In genomic region chr2:29119211-29119610, GRCh38 we compare ENCODE assay signal across 21 cellular contexts. TPM values are rescaled to one million over a fixed set of nuclear protein-coding genes. Genes with fewer than 3 reads are reported as not detected.
DNase-seq lines count a peak whose midpoint lies in the region; ATAC-seq, FAIRE-seq and TF ChIP-seq lines count a peak whose summit lies in the region.
"Had no signal": no experiment of that assay in that cellular context is flagged by ENCODE, and none has a peak within 500 bp of the region (broad histone marks: within the 10 kb centered on the region; RNA-seq: fewer than 3 reads in every experiment).

No MANE protein-coding gene starts in this region.

- DNase-seq in A549 (ENCODE audit: low read depth in 1 of 2, low spot score in 1 of 2) (no peak), PC-9 (no peak), esophagus squamous epithelium (lab: John Stamatoyannopoulos, UW) (no peak), DMS153 (lab: John Stamatoyannopoulos, UW) (no peak)
- no peak for DNase-seq in CD4-positive, alpha-beta T cell
- DNase-seq: activated CD8-positive, alpha-beta memory T cell treated with anti-CD3 and anti-CD28 coated beads for 24 hours; activated gamma-delta T cell; colonic mucosa; GF-D8; hypothalamus; midbrain; NCI-H187; NCI-H446 treated with DMSO at 0.1 percent for 48 hours; stimulated activated CD4-positive, alpha-beta T cell treated with anti-CD3 and anti-CD28 coated beads, Interleukin-4, amount 100 ng/mL, for 1 hour had no signal

- H3K9me3 Mint-ChIP-seq in CD4-positive, alpha-beta T cell, result peaks cover 7% of the 10 kb centered on the region

- no peak for TF ChIP-seq RAD21 in A549 (conservative IDR thresholded peaks at IDR 0.05 in 1 of 2, IDR thresholded peaks at IDR 0.05 in 1 of 2)

- peaks cover 56% of the 10 kb centered on the region for H3K4me1 Mint-ChIP-seq in CD4-positive, alpha-beta T cell (ENCODE audit: low read depth)

- no TSS peak for BruUV-seq in PC-9 (replicated peaks; lab: Mats Ljungman, UMichigan)

- H4K20me1 ChIP-seq in PC-9 (ENCODE audit: insufficient read depth), result no peaks in the 10 kb centered on the region
- H4K20me1 ChIP-seq: BLaER1 had no signal

- TF ChIP-seq EP300 in A549 (IDR thresholded peaks at IDR 0.05), result no peak

- H3K27ac ChIP-seq in A549, result peak overlapping the region; percentile 98 to 99
- H3K27ac ChIP-seq in CD4-positive, alpha-beta T cell (ENCODE audit: low read depth, low read length), result no peak overlapping the region
- peak overlapping the region; percentile 97 for H3K27ac ChIP-seq in PC-9
- H3K27ac ChIP-seq in esophagus squamous epithelium, result peak overlapping the region; percentile 17 to 99 (median 96)
- H3K27ac ChIP-seq: BLaER1, colonic mucosa, neural progenitor cell, prostate gland had no signal

- H3K36me3 Mint-ChIP-seq in CD4-positive, alpha-beta T cell (ENCODE audit: low read depth), result peaks cover 58% of the 10 kb centered on the region

- no peaks in the 10 kb centered on the region for H3K9me2 ChIP-seq in PC-9 (ENCODE audit: insufficient read depth)

- H3K4me3 ChIP-seq in A549 (no peak overlapping the region), PC-9 (no peak overlapping the region; the same call in 1 of the 2 replicates), esophagus squamous epithelium (no peak overlapping the region)
- H3K4me3 ChIP-seq: BLaER1, colonic mucosa, neural progenitor cell, prostate gland, skin epidermis had no signal

- H3K9me3 ChIP-seq in A549 (peaks cover 2% of the 10 kb centered on the region; the same call in 1 of the 3 replicates), PC-9 (ENCODE audit: insufficient read depth, low read depth) (peaks cover 38% of the 10 kb centered on the region), esophagus squamous epithelium (peaks cover 0 to 3% (median 0%) of the 10 kb centered on the region in 3 donors)
- H3K9me3 ChIP-seq in CD4-positive, alpha-beta T cell (ENCODE audit: control insufficient read depth, low read length), result no peaks in the 10 kb centered on the region
- H3K9me3 ChIP-seq: colonic mucosa, prostate gland had no signal

- peaks cover 82% of the 10 kb centered on the region for H3K4me1 ChIP-seq in A549
- peaks cover 74% of the 10 kb centered on the region for H3K4me1 ChIP-seq in PC-9 (replicated peaks; ENCODE audit: insufficient read depth)
- peaks cover 26 to 75% (median 45%) of the 10 kb centered on the region in 3 donors for H3K4me1 ChIP-seq in esophagus squamous epithelium
- H3K4me1 ChIP-seq: BLaER1, colonic mucosa had no signal

- H3K27me3 ChIP-seq in CD4-positive, alpha-beta T cell (ENCODE audit: control insufficient read depth, insufficient read depth, low read length), result no peaks in the 10 kb centered on the region
- H3K27me3 ChIP-seq in PC-9 (ENCODE audit: insufficient read depth, low read depth) (no peaks in the 10 kb centered on the region), esophagus squamous epithelium (peaks cover 0 to 3% (median 0%) of the 10 kb centered on the region in 4 donors)
- H3K27me3 ChIP-seq: BLaER1, colonic mucosa had no signal

- TF ChIP-seq CTCF in A549 (IDR thresholded peaks at IDR 0.05), result no peak
- no peak for TF ChIP-seq CTCF in CD4-positive, alpha-beta T cell (IDR thresholded peaks at IDR 0.05)
- no peak for TF ChIP-seq CTCF in PC-9 (conservative IDR thresholded peaks at IDR 0.05)
- no peak for TF ChIP-seq CTCF in esophagus squamous epithelium (IDR thresholded peaks at IDR 0.05)

- no peak for ATAC-seq in A549
- no peak for ATAC-seq in CD4-positive, alpha-beta T cell (ENCODE audit: poor library complexity)
- no peak for ATAC-seq in GM21390 (IDR thresholded peaks at IDR 0.05; ENCODE audit: unreplicated experiment)
- ATAC-seq in HG03571 (IDR thresholded peaks at IDR 0.05; ENCODE audit: unreplicated experiment), result no peak

- WGBS in A549 (ENCODE audit: missing lambda C conversion rate), result 55% methylated on average over 4 of the region's 4 CpGs
- WGBS in esophagus squamous epithelium, 2 donors, result 17 to 34% methylated on average over 4 of the region's 4 CpGs

- H3K4me3 Mint-ChIP-seq in CD4-positive, alpha-beta T cell, result peak overlapping the region; percentile 47
- H3K4me3 Mint-ChIP-seq: neural progenitor cell had no signal

- H3K4me2 ChIP-seq in A549, result peak overlapping the region; percentile 83
- peak overlapping the region; percentile 79 for H3K4me2 ChIP-seq in PC-9
- H3K4me2 ChIP-seq: BLaER1, neural progenitor cell had no signal

- intact Hi-C loops in CD4-positive, alpha-beta T cell (cut with DNase I, micrococcal nuclease), result loop anchor here in 1 of 2 experiments (10.0 kb wide), 1 partner anchor 224 kb away; the partner anchor contains the start of gene WDR43
- intact Hi-C loops in PC-9 (cut with micrococcal nuclease; ENCODE audit: unreplicated experiment), result no loop called here
- intact Hi-C loops in esophagus squamous epithelium (cut with DNase I), result no loop called here

- POLR2A ChIA-PET in A549 (lab: Yijun Ruan, JAX) (interaction anchor here (9.0 kb wide), 1 partner anchor 11 kb away, joined by 122 read pairs; no protein-coding TSS in a partner anchor), PC-9 (lab: Charles Lee; ENCODE audit: unreplicated experiment) (interaction anchor here (0.6 to 3.7 kb wide), 4 partner anchors 11 to 266 kb away, joined by 3 to 85 read pairs (median 10); no protein-coding TSS in a partner anchor)
- POLR2A ChIA-PET in CD4-positive, alpha-beta T cell (lab: Charles Lee), result interaction anchor here (1.5 to 5.7 kb wide), 2 partner anchors 10 to 108 kb away, joined by 7 to 68 read pairs; no protein-coding TSS in a partner anchor

- TF ChIP-seq POLR2A in A549 (IDR thresholded peaks at IDR 0.05; ENCODE audit: low read length) (no peak), esophagus squamous epithelium (IDR thresholded peaks at IDR 0.05) (no peak)

- no peak for FAIRE-seq in A549 (lab: Jason Lieb, UNC)
- FAIRE-seq: GM12892 had no signal

- H3K79me2 ChIP-seq in PC-9 (ENCODE audit: low read depth), result peaks cover 85% of the 10 kb centered on the region

- H3F3A ChIP-seq in PC-9 (ENCODE audit: insufficient read depth, low read depth), result peaks cover 59% of the 10 kb centered on the region

- H3K36me3 ChIP-seq in PC-9 (ENCODE audit: low read depth) (peaks cover 51% of the 10 kb centered on the region), esophagus squamous epithelium (peaks cover 0 to 30% (median 0%) of the 10 kb centered on the region in 3 donors)
- H3K36me3 ChIP-seq: BLaER1, colonic mucosa, neural progenitor cell, prostate gland had no signal

- no peak overlapping the region for H2AFZ ChIP-seq in PC-9
- H2AFZ ChIP-seq: neural progenitor cell had no signal

- H3K27ac Mint-ChIP-seq in CD4-positive, alpha-beta T cell, result peak overlapping the region; percentile 61
- H3K27ac Mint-ChIP-seq: neural progenitor cell had no signal

- CTCF ChIA-PET in A549 (lab: Yijun Ruan, JAX) (interaction anchor here (2.4 kb wide), 1 partner anchor 11 kb away, joined by 11 read pairs; no protein-coding TSS in a partner anchor), PC-9 (lab: Charles Lee) (no interaction called here)
- CTCF ChIA-PET in CD4-positive, alpha-beta T cell (lab: Charles Lee), result interaction anchor here (1.0 to 1.2 kb wide), 2 partner anchors 11 to 104 kb away, joined by 3 to 4 read pairs; no protein-coding TSS in a partner anchor

- no peaks in the 10 kb centered on the region for H3K27me3 Mint-ChIP-seq in CD4-positive, alpha-beta T cell

TF ChIP-seq in A549, 52 proteins besides CTCF, POLR2A, EP300 and RAD21:
- TF ChIP-seq MAX (IDR thresholded peaks at IDR 0.05) (no peak), ZFP36 (IDR thresholded peaks at IDR 0.05; ENCODE audit: borderline replicate concordance, partially characterized antibody) (no peak), NR3C1 (IDR thresholded peaks at IDR 0.05) (no peak)
TF ChIP-seq in A549: peak in this region for 0.

RNA-seq across cellular contexts. Expression of gene CLIP4, which starts 4.0 kb away (rescaled TPM):
- polyA plus RNA-seq in A549 (2011; rRNA removed) (77.2 and 99.1 TPM in 2 replicates), A549 (2017; fragmentation: RNase III; extraction: RNeasy Plus Mini Kit Qiagen cat#74134 plus additional on column Dnase treatment) (38.6 to 53.6 TPM (median 51.1 TPM) in 3 replicates)
- 13.0 and 13.3 TPM in 2 replicates for polyA plus RNA-seq in A549 (2012; cell fraction: cytosol; rRNA removed)
- polyA plus RNA-seq in A549 (2012; cell fraction: nucleus; rRNA removed), result 16.3 and 25.3 TPM in 2 replicates
- 70.3 and 94.6 TPM in 2 replicates for polyA minus RNA-seq in A549 (2011; rRNA and poly(A)+ RNA removed)
- 10 to 100 TPM; 36.8 to 39.4 TPM for total RNA-seq in CD4-positive, alpha-beta T cell
- total RNA-seq in PC-9 (2021) (107 and 134 TPM in 2 replicates), esophagus squamous epithelium (10 to 100 TPM; 39.7 to 85.3 (median 46.5) TPM)

RNA-seq across cellular contexts. Expression of gene PCARE, which starts 44.9 kb away (rescaled TPM):
- polyA plus RNA-seq in A549 (2011; rRNA removed) (not detected in 2 replicates), A549 (2017; fragmentation: RNase III; extraction: RNeasy Plus Mini Kit Qiagen cat#74134 plus additional on column Dnase treatment) (not detected in 3 replicates)
- polyA plus RNA-seq in A549 (2012; cell fraction: cytosol; rRNA removed), result not detected in 2 replicates
- not detected in 2 replicates for polyA plus RNA-seq in A549 (2012; cell fraction: nucleus; rRNA removed)
- polyA minus RNA-seq in A549 (2011; rRNA and poly(A)+ RNA removed), result not detected in 2 replicates
- total RNA-seq in CD4-positive, alpha-beta T cell, result not detected
- total RNA-seq in PC-9 (2021) (not detected in 2 replicates), esophagus squamous epithelium (under 1 TPM in 1 of 4 donors, not detected in 3; 0.04 TPM)
- total RNA-seq: colonic mucosa, prostate gland had no signal
